In genomic region chr17:80426671-80427326, GRCh38 we compare ENCODE assay signal across 8 cellular contexts. TPM values are rescaled to one million over a fixed set of nuclear protein-coding genes. Genes with fewer than 3 reads are reported as not detected.
DNase-seq lines count a peak whose midpoint lies in the region; ATAC-seq and TF ChIP-seq lines count a peak whose summit lies in the region.

No MANE protein-coding gene starts in this region.

- H3K9me3 Mint-ChIP-seq in naive thymus-derived CD8-positive, alpha-beta T cell, result no peaks in the 10 kb centered on the region
- H3K9me3 Mint-ChIP-seq in stimulated activated memory B cell treated with anti-CD40 and anti-IgM and Interleukin-4, amounts not matched to agents 10 μg/mL and 1 μg/mL and 100 μg/mL, for 72 hours, result no peaks in the 10 kb centered on the region

- H3K36me3 ChIP-seq in esophagus muscularis mucosa, result peaks cover 3 to 40% (median 23%) of the 10 kb centered on the region in 4 donors

- peaks cover 8 to 22% (median 9%) of the 10 kb centered on the region in 4 donors for H3K4me1 ChIP-seq in esophagus muscularis mucosa

- peak overlapping the region in 5 of 10 donors; percentile 25 to 66 (median 49) for H3K27ac Mint-ChIP-seq in naive thymus-derived CD8-positive, alpha-beta T cell
- H3K27ac Mint-ChIP-seq in stimulated activated memory B cell treated with anti-CD40 and anti-IgM and Interleukin-4, amounts not matched to agents 10 μg/mL and 1 μg/mL and 100 μg/mL, for 72 hours, result peak overlapping the region; percentile 27

- H3K27me3 ChIP-seq in esophagus muscularis mucosa, result no peaks in the 10 kb centered on the region

- no peak overlapping the region for H3K4me3 ChIP-seq in GM12875 (ENCODE audit: low read depth, low read length)
- H3K4me3 ChIP-seq in esophagus muscularis mucosa, result no peak overlapping the region

- TF ChIP-seq CTCF in GM12875 (IDR thresholded peaks at IDR 0.05; ENCODE audit: borderline replicate concordance, insufficient read depth, low read depth, low read length) (peak; percentile 97), esophagus muscularis mucosa (IDR thresholded peaks at IDR 0.05) (peak in 2 of 3 experiments; percentile 97)

- POLR2A ChIA-PET in naive thymus-derived CD8-positive, alpha-beta T cell (lab: Charles Lee), result interaction anchor here (0.9 to 1.8 kb wide), 5 partner anchors 12 to 556 kb away, joined by 3 to 5 read pairs (median 4); partner anchors contain the start of gene ENDOV

- no peaks in the 10 kb centered on the region for H3K27me3 Mint-ChIP-seq in naive thymus-derived CD8-positive, alpha-beta T cell
- H3K27me3 Mint-ChIP-seq in stimulated activated memory B cell treated with anti-CD40 and anti-IgM and Interleukin-4, amounts not matched to agents 10 μg/mL and 1 μg/mL and 100 μg/mL, for 72 hours, result no peaks in the 10 kb centered on the region

- ATAC-seq in naive thymus-derived CD8-positive, alpha-beta T cell, result peak; percentile 98 to 99
- peak; percentile 94 for ATAC-seq in stimulated activated memory B cell treated with anti-CD40 and anti-IgM and Interleukin-4, amounts not matched to agents 10 μg/mL and 1 μg/mL and 100 μg/mL, for 72 hours
- no peak for ATAC-seq in GM18861 (IDR thresholded peaks at IDR 0.05; ENCODE audit: unreplicated experiment)

- 62% methylated on average over 10 of the region's 24 CpGs for WGBS in esophagus muscularis mucosa

- H3K9me3 ChIP-seq in esophagus muscularis mucosa, result no peaks in the 10 kb centered on the region

- H3K27ac ChIP-seq in esophagus muscularis mucosa (replicated peaks in 1 of 4), result no peak overlapping the region

- intact Hi-C loops in esophagus muscularis mucosa (cut with DNase I), result loop anchor here (1.0 to 10.0 kb wide), 3 partner anchors 149 to 556 kb away; no protein-coding TSS in a partner anchor

- DNase-seq in HUDEP-2 (lab: John Stamatoyannopoulos, UW; ENCODE audit: unreplicated experiment in 76 of 76), result peak in 64 of 76 experiments; percentile 6 to 81 (median 51)
- peak; percentile 2 for DNase-seq in OCI-M2 (lab: John Stamatoyannopoulos, UW; ENCODE audit: unreplicated experiment)
- peak; percentile 83 for DNase-seq in activated T-cell treated with anti-CD3 and anti-CD28 coated beads for 24 hours (ENCODE audit: low read depth)
- no peak for DNase-seq in esophagus muscularis mucosa (ENCODE audit: extremely low spot score)
- DNase-seq in naive thymus-derived CD8-positive, alpha-beta T cell, result peak; percentile 78 to 90 (median 86)

- H3K36me3 Mint-ChIP-seq in naive thymus-derived CD8-positive, alpha-beta T cell, result no peaks in the 10 kb centered on the region
- no peaks in the 10 kb centered on the region for H3K36me3 Mint-ChIP-seq in stimulated activated memory B cell treated with anti-CD40 and anti-IgM and Interleukin-4, amounts not matched to agents 10 μg/mL and 1 μg/mL and 100 μg/mL, for 72 hours

- H3K4me3 Mint-ChIP-seq in naive thymus-derived CD8-positive, alpha-beta T cell, result peak overlapping the region in 1 of 10 donors; percentile 45
- H3K4me3 Mint-ChIP-seq in stimulated activated memory B cell treated with anti-CD40 and anti-IgM and Interleukin-4, amounts not matched to agents 10 μg/mL and 1 μg/mL and 100 μg/mL, for 72 hours, result no peak overlapping the region

- peaks cover 5 to 26% (median 11%) of the 10 kb centered on the region in 4 donors for H3K4me1 Mint-ChIP-seq in naive thymus-derived CD8-positive, alpha-beta T cell
- peaks cover 32% of the 10 kb centered on the region for H3K4me1 Mint-ChIP-seq in stimulated activated memory B cell treated with anti-CD40 and anti-IgM and Interleukin-4, amounts not matched to agents 10 μg/mL and 1 μg/mL and 100 μg/mL, for 72 hours

- TF ChIP-seq EP300 in esophagus muscularis mucosa (IDR thresholded peaks at IDR 0.05), result no peak

- no peak for TF ChIP-seq POLR2A in esophagus muscularis mucosa (IDR thresholded peaks at IDR 0.05; ENCODE audit: low read depth)

RNA-seq across cellular contexts. Expression of gene ENDOV, which starts 11.8 kb away (rescaled TPM):
- total RNA-seq in esophagus muscularis mucosa, result 10 to 100 TPM in 3 of 4 donors, 1 to 10 TPM in 1; 9.1 to 14.7 (median 13.0) TPM
- total RNA-seq in naive thymus-derived CD8-positive, alpha-beta T cell, result 10 to 100 TPM; 20.6 TPM
- 10 to 100 TPM in 1 of 3 donors, 1 to 10 TPM in 2; 7.5 to 10.3 (median 9.5) TPM for polyA plus RNA-seq in naive thymus-derived CD8-positive, alpha-beta T cell

RNA-seq across cellular contexts. Expression of gene NPTX1, which starts 49.6 kb away (rescaled TPM):
- 1 to 10 TPM in 3 of 4 donors, under 1 TPM in 1; 0.42 to 5.5 (median 4.1) TPM for total RNA-seq in esophagus muscularis mucosa
- not detected for total RNA-seq in naive thymus-derived CD8-positive, alpha-beta T cell
- not detected for polyA plus RNA-seq in naive thymus-derived CD8-positive, alpha-beta T cell
